ENCODE assay signal across 19 cellular contexts in the genomic region with DNA sequence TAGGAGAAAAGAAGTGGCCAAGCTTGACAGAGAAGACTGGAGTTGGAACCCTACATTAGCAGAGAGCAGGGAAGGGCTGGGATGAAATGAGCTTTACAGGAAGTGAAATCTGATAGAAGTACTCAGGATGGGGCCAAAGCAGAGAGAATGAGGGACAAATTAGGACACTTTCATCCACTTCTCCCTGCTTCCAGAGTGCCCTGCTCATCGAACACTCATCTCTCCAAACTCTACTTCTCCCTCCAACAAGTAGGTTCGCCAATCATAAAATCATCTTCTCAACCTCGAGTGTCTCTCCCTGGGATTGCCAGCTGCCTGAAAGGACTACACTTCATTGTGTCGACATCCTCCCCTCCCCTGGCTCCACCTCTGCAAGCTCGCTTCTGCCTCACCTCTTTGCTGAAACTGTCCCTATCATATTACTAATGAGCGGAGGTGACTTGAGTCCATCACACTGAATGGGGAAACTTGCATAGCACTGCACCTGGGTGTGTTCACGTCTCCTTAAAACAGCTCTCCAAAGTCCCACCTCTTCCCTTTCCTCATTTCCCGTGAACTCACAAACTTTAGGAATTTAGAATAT.
A peak's percentile ranks its signal among the peaks of the same experiment; 100 is the strongest.
DNase-seq lines count a peak whose midpoint lies in the region; ATAC-seq and TF ChIP-seq lines count a peak whose summit lies in the region.
"Had no signal": no experiment of that assay in that cellular context is flagged by ENCODE, and none has a peak within 500 bp of the region (broad histone marks: within the 10 kb centered on the region; RNA-seq: fewer than 3 reads in every experiment).

No MANE protein-coding gene starts in this region.

- intact Hi-C loops in activated CD8-positive, alpha-beta T cell treated with anti-CD3 and anti-CD28 coated beads for 36 hours (cut with micrococcal nuclease), result no loop called here
- intact Hi-C loops in psoas muscle (cut with DNase I), result no loop called here

- ATAC-seq in activated CD8-positive, alpha-beta T cell treated with anti-CD3 and anti-CD28 coated beads for 36 hours, result no peak
- ATAC-seq in activated CD8-positive, alpha-beta T cell treated with anti-CD3 and anti-CD28 coated beads, Interleukin-2, amount 10 ng/mL, durations not matched to agents 7 days and 5 days, result no peak
- ATAC-seq in psoas muscle, result peak in 3 of 4 donors; percentile 46 to 69 (median 57)
- no peak for ATAC-seq in HG03039 (IDR thresholded peaks at IDR 0.05; ENCODE audit: unreplicated experiment)
- no peak for ATAC-seq in HG02970 (IDR thresholded peaks at IDR 0.05; ENCODE audit: low FRiP score, unreplicated experiment)
- ATAC-seq: HCT116 had no signal

- no peaks in the 10 kb centered on the region for H3K4me1 ChIP-seq in psoas muscle

- H3K9me3 ChIP-seq in psoas muscle, result no peaks in the 10 kb centered on the region
- H3K9me3 ChIP-seq: esophagus muscularis mucosa, SK-N-SH had no signal

- no peak for TF ChIP-seq CTCF in activated CD8-positive, alpha-beta T cell treated with anti-CD3 and anti-CD28 coated beads for 36 hours (IDR thresholded peaks at IDR 0.05)
- TF ChIP-seq CTCF in psoas muscle (IDR thresholded peaks at IDR 0.05), result no peak

- H3K4me1 Mint-ChIP-seq in activated CD8-positive, alpha-beta T cell treated with anti-CD3 and anti-CD28 coated beads for 36 hours (ENCODE audit: low read depth), result peaks cover 70% of the 10 kb centered on the region
- peaks cover 21% of the 10 kb centered on the region for H3K4me1 Mint-ChIP-seq in activated CD8-positive, alpha-beta T cell treated with anti-CD3 and anti-CD28 coated beads, Interleukin-2, amount 10 ng/mL, durations not matched to agents 7 days and 5 days (ENCODE audit: low read depth)
- H3K4me1 Mint-ChIP-seq in activated naive CD8-positive, alpha-beta T cell (ENCODE audit: low read depth), result peaks cover 78% of the 10 kb centered on the region
- H3K4me1 Mint-ChIP-seq: brain had no signal

- CTCF ChIA-PET in activated CD8-positive, alpha-beta T cell treated with anti-CD3 and anti-CD28 coated beads for 36 hours (lab: Charles Lee), result interaction anchor here (1.5 to 1.9 kb wide), 3 partner anchors 12 to 28 kb away, joined by 3 to 4 read pairs (median 4); no protein-coding TSS in a partner anchor
- CTCF ChIA-PET in activated CD8-positive, alpha-beta T cell treated with anti-CD3 and anti-CD28 coated beads, Interleukin-2, amount 10 ng/mL, durations not matched to agents 7 days and 5 days (lab: Charles Lee), result no interaction called here

- peaks cover 6% of the 10 kb centered on the region for H3K9me3 Mint-ChIP-seq in activated CD8-positive, alpha-beta T cell treated with anti-CD3 and anti-CD28 coated beads for 36 hours
- no peaks in the 10 kb centered on the region for H3K9me3 Mint-ChIP-seq in activated CD8-positive, alpha-beta T cell treated with anti-CD3 and anti-CD28 coated beads, Interleukin-2, amount 10 ng/mL, durations not matched to agents 7 days and 5 days (ENCODE audit: insufficient read depth)
- no peaks in the 10 kb centered on the region for H3K9me3 Mint-ChIP-seq in activated naive CD8-positive, alpha-beta T cell (ENCODE audit: low read depth)

- H3K36me3 ChIP-seq in psoas muscle (ENCODE audit: insufficient read depth in 1 of 2, low read depth in 1 of 2), result no peaks in the 10 kb centered on the region

- peak overlapping the region; percentile 7 for H3K27ac Mint-ChIP-seq in activated CD8-positive, alpha-beta T cell treated with anti-CD3 and anti-CD28 coated beads for 36 hours
- H3K27ac Mint-ChIP-seq in activated CD8-positive, alpha-beta T cell treated with anti-CD3 and anti-CD28 coated beads, Interleukin-2, amount 10 ng/mL, durations not matched to agents 7 days and 5 days, result no peak overlapping the region
- H3K27ac Mint-ChIP-seq in activated naive CD8-positive, alpha-beta T cell, result peak overlapping the region; percentile 83
- H3K27ac Mint-ChIP-seq: brain had no signal

- H3K27me3 Mint-ChIP-seq in activated CD8-positive, alpha-beta T cell treated with anti-CD3 and anti-CD28 coated beads for 36 hours, result no peaks in the 10 kb centered on the region
- no peaks in the 10 kb centered on the region for H3K27me3 Mint-ChIP-seq in activated CD8-positive, alpha-beta T cell treated with anti-CD3 and anti-CD28 coated beads, Interleukin-2, amount 10 ng/mL, durations not matched to agents 7 days and 5 days (ENCODE audit: low read depth)
- H3K27me3 Mint-ChIP-seq in activated naive CD8-positive, alpha-beta T cell, result no peaks in the 10 kb centered on the region

- no peaks in the 10 kb centered on the region for H3K27me3 ChIP-seq in psoas muscle (ENCODE audit: insufficient read depth in 3 of 3, low read length in 2 of 3)
- H3K27me3 ChIP-seq: dorsolateral prefrontal cortex, esophagus muscularis mucosa had no signal

- H3K36me3 Mint-ChIP-seq in activated CD8-positive, alpha-beta T cell treated with anti-CD3 and anti-CD28 coated beads for 36 hours (ENCODE audit: low read depth), result peaks cover 58% of the 10 kb centered on the region
- H3K36me3 Mint-ChIP-seq in activated CD8-positive, alpha-beta T cell treated with anti-CD3 and anti-CD28 coated beads, Interleukin-2, amount 10 ng/mL, durations not matched to agents 7 days and 5 days (ENCODE audit: low read depth), result peaks cover 14% of the 10 kb centered on the region
- H3K36me3 Mint-ChIP-seq in activated naive CD8-positive, alpha-beta T cell, result peaks cover 29% of the 10 kb centered on the region

- POLR2A ChIA-PET in activated CD8-positive, alpha-beta T cell treated with anti-CD3 and anti-CD28 coated beads for 36 hours (lab: Charles Lee), result interaction anchor here (0.7 to 0.9 kb wide), 2 partner anchors 11 to 17 kb away, joined by 3 to 4 read pairs; no protein-coding TSS in a partner anchor
- POLR2A ChIA-PET in activated CD8-positive, alpha-beta T cell treated with anti-CD3 and anti-CD28 coated beads, Interleukin-2, amount 10 ng/mL, durations not matched to agents 7 days and 5 days (lab: Charles Lee), result no interaction called here

- no peak overlapping the region for H3K4me3 Mint-ChIP-seq in activated CD8-positive, alpha-beta T cell treated with anti-CD3 and anti-CD28 coated beads for 36 hours
- H3K4me3 Mint-ChIP-seq in activated CD8-positive, alpha-beta T cell treated with anti-CD3 and anti-CD28 coated beads, Interleukin-2, amount 10 ng/mL, durations not matched to agents 7 days and 5 days, result no peak overlapping the region
- no peak overlapping the region for H3K4me3 Mint-ChIP-seq in activated naive CD8-positive, alpha-beta T cell
- H3K4me3 Mint-ChIP-seq: brain had no signal

- DNase-seq in activated CD8-positive, alpha-beta T cell treated with anti-CD3 and anti-CD28 coated beads for 36 hours, result no peak
- DNase-seq in activated CD8-positive, alpha-beta T cell treated with anti-CD3 and anti-CD28 coated beads, Interleukin-2, amount 10 ng/mL, durations not matched to agents 7 days and 5 days, result no peak
- peak; percentile 77 for DNase-seq in NCI-H2029 treated with DMSO at 0.1 percent for 48 hours (lab: John Stamatoyannopoulos, UW)
- DNase-seq in psoas muscle, result no peak
- no peak for DNase-seq in putamen (ENCODE audit: low spot score)
- DNase-seq: activated effector memory CD4-positive, alpha-beta T cell treated with anti-CD3 and anti-CD28 coated beads, Interleukin-2, amount 50 U/mL, for 16 hours; dorsolateral prefrontal cortex; GF-D8; kidney glomerular epithelial cell; MM.1S; NCI-H446 treated with DMSO at 0.1 percent for 48 hours; SK-N-SH; stimulated activated naive CD4-positive, alpha-beta T cell had no signal

- H3K4me3 ChIP-seq in psoas muscle, result no peak overlapping the region
- H3K4me3 ChIP-seq: dorsolateral prefrontal cortex, esophagus muscularis mucosa had no signal

- no peak overlapping the region for H3K27ac ChIP-seq in psoas muscle
- H3K27ac ChIP-seq: dorsolateral prefrontal cortex, esophagus muscularis mucosa had no signal

- 70 to 76% (median 75%) methylated on average over 8 of the region's 8 CpGs for WGBS in psoas muscle, 3 donors

Comparison
In these comparisons a context has a peak if more than half of its experiments do, and no peak if none do; other contexts are left out.
1. ATAC-seq: peak in psoas muscle (3 of 4); none in activated CD8-positive, alpha-beta T cell treated with anti-CD3 and anti-CD28 coated beads for 36 hours (single experiment), activated CD8-positive, alpha-beta T cell treated with anti-CD3 and anti-CD28 coated beads, Interleukin-2, amount 10 ng/mL, durations not matched to agents 7 days and 5 days (single experiment), HG03039 (single experiment) and HG02970 (single experiment).